ENCODE assay signal across 14 cellular contexts in genomic region chr16:10600792-10601443, GRCh38. TPM values are rescaled to one million over a fixed set of nuclear protein-coding genes. Genes with fewer than 3 reads are reported as not detected.
DNase-seq lines count a peak whose midpoint lies in the region; ATAC-seq, FAIRE-seq and TF ChIP-seq lines count a peak whose summit lies in the region.
"Had no signal": no experiment of that assay in that cellular context is flagged by ENCODE, and none has a peak within 500 bp of the region (broad histone marks: within the 10 kb centered on the region; RNA-seq: fewer than 3 reads in every experiment).

No MANE protein-coding gene starts in this region.

- intact Hi-C loops in activated CD4-positive, alpha-beta memory T cell treated with anti-CD3 and anti-CD28 coated beads for 36 hours (cut with micrococcal nuclease) = no loop called here

- H3K27me3 Mint-ChIP-seq in stimulated activated naive CD8-positive, alpha-beta T cell treated with anti-CD3 and anti-CD28 coated beads, Interleukin-15, amount 100 ng/mL, for 72 hours = peaks cover 10% of the 10 kb centered on the region
- peaks cover 40% of the 10 kb centered on the region for H3K27me3 Mint-ChIP-seq in astrocyte (ENCODE audit: low read depth, unreplicated experiment)
- H3K27me3 Mint-ChIP-seq in activated CD4-positive, alpha-beta memory T cell treated with anti-CD3 and anti-CD28 coated beads for 36 hours = peaks cover 11% of the 10 kb centered on the region

- no peak overlapping the region for H3K4me3 Mint-ChIP-seq in stimulated activated naive CD8-positive, alpha-beta T cell treated with anti-CD3 and anti-CD28 coated beads, Interleukin-15, amount 100 ng/mL, for 72 hours
- no peak overlapping the region for H3K4me3 Mint-ChIP-seq in astrocyte (ENCODE audit: unreplicated experiment)
- H3K4me3 Mint-ChIP-seq in activated CD4-positive, alpha-beta memory T cell treated with anti-CD3 and anti-CD28 coated beads for 36 hours = no peak overlapping the region
- H3K4me3 Mint-ChIP-seq: activated CD8-positive, alpha-beta T cell treated with anti-CD3 and anti-CD28 coated beads, Interleukin-2, amount 10 ng/mL, durations not matched to agents 7 days and 5 days had no signal

- TF ChIP-seq CTCF in astrocyte (IDR thresholded peaks at IDR 0.05; ENCODE audit: insufficient read depth, low read depth, low read length) (no peak), keratinocyte (optimal IDR thresholded peaks at IDR 0.05 in 1 of 3, IDR thresholded peaks at IDR 0.05 in 1 of 3, conservative IDR thresholded peaks at IDR 0.05 in 1 of 3; ENCODE audit: extremely low read depth in 1 of 3, insufficient read depth in 2 of 3, low read length in 3 of 3) (no peak), smooth muscle cell (IDR thresholded peaks at IDR 0.05; ENCODE audit: borderline replicate concordance, insufficient read depth, poor library complexity, severe bottlenecking) (no peak)

- no peak overlapping the region for H3K27ac ChIP-seq in astrocyte (ENCODE audit: low read depth, low read length)
- H3K27ac ChIP-seq in keratinocyte (ENCODE audit: control insufficient read depth, insufficient read depth, low read length) = no peak overlapping the region
- H3K27ac ChIP-seq in smooth muscle cell (ENCODE audit: low read depth) = no peak overlapping the region
- H3K27ac ChIP-seq: gastrocnemius medialis, PC-9 had no signal

- H2AFZ ChIP-seq in astrocyte (ENCODE audit: low read depth, low read length) = no peak overlapping the region
- H2AFZ ChIP-seq in keratinocyte (ENCODE audit: control insufficient read depth, low read length) = peak overlapping the region; percentile 5
- H2AFZ ChIP-seq in smooth muscle cell (ENCODE audit: low read depth) = no peak overlapping the region
- H2AFZ ChIP-seq: PC-9 had no signal

- H3K4me1 Mint-ChIP-seq in stimulated activated naive CD8-positive, alpha-beta T cell treated with anti-CD3 and anti-CD28 coated beads, Interleukin-15, amount 100 ng/mL, for 72 hours = no peaks in the 10 kb centered on the region
- peaks cover 2% of the 10 kb centered on the region for H3K4me1 Mint-ChIP-seq in astrocyte (ENCODE audit: low read depth, unreplicated experiment)
- no peaks in the 10 kb centered on the region for H3K4me1 Mint-ChIP-seq in activated CD4-positive, alpha-beta memory T cell treated with anti-CD3 and anti-CD28 coated beads for 36 hours (ENCODE audit: low read depth)

- 57% methylated on average over 12 of the region's 12 CpGs for WGBS in smooth muscle cell (ENCODE audit: low lambda C conversion rate)

- POLR2A ChIA-PET in activated CD4-positive, alpha-beta memory T cell treated with anti-CD3 and anti-CD28 coated beads for 36 hours (lab: Charles Lee) = no interaction called here

- H3K27me3 ChIP-seq in astrocyte (ENCODE audit: insufficient read depth, low read length) (peaks cover 9% of the 10 kb centered on the region), keratinocyte (ENCODE audit: control insufficient read depth, extremely low read depth, insufficient read depth, low read length) (peaks cover 4% of the 10 kb centered on the region), smooth muscle cell (ENCODE audit: low read depth) (peaks cover 9% of the 10 kb centered on the region)
- H3K27me3 ChIP-seq: gastrocnemius medialis had no signal

- H3K4me1 ChIP-seq in astrocyte (ENCODE audit: insufficient read depth, low read length) (no peaks in the 10 kb centered on the region), keratinocyte (ENCODE audit: control insufficient read depth, extremely low read depth, insufficient read depth, low read length) (peaks cover 10% of the 10 kb centered on the region), smooth muscle cell (ENCODE audit: low read depth) (no peaks in the 10 kb centered on the region)
- H3K4me1 ChIP-seq: gastrocnemius medialis had no signal

- no peak overlapping the region for H3K9ac ChIP-seq in astrocyte (ENCODE audit: low read length)
- no peak overlapping the region for H3K9ac ChIP-seq in keratinocyte (ENCODE audit: control insufficient read depth, extremely low read depth, insufficient read depth, low read length)
- H3K9ac ChIP-seq in smooth muscle cell (ENCODE audit: low read depth) = no peak overlapping the region

- H3F3A ChIP-seq in smooth muscle cell (ENCODE audit: low read depth) = no peaks in the 10 kb centered on the region

- no peak for DNase-seq in stimulated activated naive CD8-positive, alpha-beta T cell treated with anti-CD3 and anti-CD28 coated beads, Interleukin-15, amount 100 ng/mL, for 72 hours
- no peak for DNase-seq in stimulated activated naive CD8-positive, alpha-beta T cell treated with anti-CD3 and anti-CD28 coated beads, Interleukin-15, Interleukin-2, amounts not matched to agents 100 U/mL and 50 U/mL, for 24 hours
- DNase-seq in astrocyte (ENCODE audit: low read depth) (peak; percentile 48), keratinocyte (ENCODE audit: low read depth, low spot score) (no peak), UCSD-AML1 (lab: John Stamatoyannopoulos, UW; ENCODE audit: unreplicated experiment) (no peak), smooth muscle cell (lab: John Stamatoyannopoulos, UW; ENCODE audit: unreplicated experiment) (no peak), mucosa of gallbladder (ENCODE audit: low spot score) (no peak)
- DNase-seq in activated CD4-positive, alpha-beta memory T cell treated with anti-CD3 and anti-CD28 coated beads for 36 hours = no peak
- DNase-seq: activated CD8-positive, alpha-beta T cell treated with anti-CD3 and anti-CD28 coated beads, Interleukin-2, amount 10 ng/mL, durations not matched to agents 7 days and 5 days; DND-41; gastrocnemius medialis; PC-9 had no signal

- H4K20me1 ChIP-seq in astrocyte (ENCODE audit: insufficient read depth, low read length) (no peaks in the 10 kb centered on the region), keratinocyte (ENCODE audit: control insufficient read depth, extremely low read depth, insufficient read depth, low read length) (no peaks in the 10 kb centered on the region), smooth muscle cell (ENCODE audit: low read depth) (no peaks in the 10 kb centered on the region)

- no peaks in the 10 kb centered on the region for H3K9me3 Mint-ChIP-seq in stimulated activated naive CD8-positive, alpha-beta T cell treated with anti-CD3 and anti-CD28 coated beads, Interleukin-15, amount 100 ng/mL, for 72 hours
- no peaks in the 10 kb centered on the region for H3K9me3 Mint-ChIP-seq in astrocyte (ENCODE audit: unreplicated experiment)
- H3K9me3 Mint-ChIP-seq in activated CD4-positive, alpha-beta memory T cell treated with anti-CD3 and anti-CD28 coated beads for 36 hours = no peaks in the 10 kb centered on the region
- H3K9me3 Mint-ChIP-seq: activated naive CD4-positive, alpha-beta T cell treated with anti-CD3 and anti-CD28 coated beads, Interleukin-2, amount 50 U/mL, for 72 hours had no signal

- H3K4me2 ChIP-seq in astrocyte (ENCODE audit: low read length) (no peak overlapping the region), keratinocyte (ENCODE audit: control insufficient read depth, extremely low read depth, insufficient read depth, low read depth, low read length) (peak overlapping the region; percentile 31), smooth muscle cell (no peak overlapping the region)
- H3K4me2 ChIP-seq: PC-9 had no signal

- H3K9me3 ChIP-seq in astrocyte (ENCODE audit: insufficient read depth, low read depth, low read length) (no peaks in the 10 kb centered on the region), keratinocyte (ENCODE audit: control insufficient read depth, low read depth, low read length) (no peaks in the 10 kb centered on the region), smooth muscle cell (replicated peaks; ENCODE audit: low read depth) (no peaks in the 10 kb centered on the region)
- H3K9me3 ChIP-seq: gastrocnemius medialis had no signal

- H3K36me3 ChIP-seq in astrocyte (ENCODE audit: insufficient read depth, low read length) (no peaks in the 10 kb centered on the region), keratinocyte (ENCODE audit: control insufficient read depth in 2 of 2, extremely low read depth in 1 of 2, insufficient read depth in 2 of 2, low read length in 2 of 2) (no peaks in the 10 kb centered on the region), smooth muscle cell (ENCODE audit: low read depth) (no peaks in the 10 kb centered on the region)
- H3K36me3 ChIP-seq: gastrocnemius medialis had no signal

- no peaks in the 10 kb centered on the region for H3K36me3 Mint-ChIP-seq in astrocyte (ENCODE audit: low read depth, unreplicated experiment)
- no peaks in the 10 kb centered on the region for H3K36me3 Mint-ChIP-seq in activated CD4-positive, alpha-beta memory T cell treated with anti-CD3 and anti-CD28 coated beads for 36 hours
- H3K36me3 Mint-ChIP-seq: activated naive CD4-positive, alpha-beta T cell treated with anti-CD3 and anti-CD28 coated beads, Interleukin-2, amount 50 U/mL, for 72 hours had no signal

- dilution Hi-C loops in keratinocyte (cut with MboI; ENCODE audit: extremely low pct_ligation_motif_present, low sequenced_read_pairs) = no loop called here

- H3K27ac Mint-ChIP-seq in stimulated activated naive CD8-positive, alpha-beta T cell treated with anti-CD3 and anti-CD28 coated beads, Interleukin-15, amount 100 ng/mL, for 72 hours = no peak overlapping the region
- H3K27ac Mint-ChIP-seq in astrocyte (ENCODE audit: unreplicated experiment) = no peak overlapping the region
- no peak overlapping the region for H3K27ac Mint-ChIP-seq in activated CD4-positive, alpha-beta memory T cell treated with anti-CD3 and anti-CD28 coated beads for 36 hours
- H3K27ac Mint-ChIP-seq: activated CD8-positive, alpha-beta T cell treated with anti-CD3 and anti-CD28 coated beads, Interleukin-2, amount 10 ng/mL, durations not matched to agents 7 days and 5 days; activated naive CD4-positive, alpha-beta T cell treated with anti-CD3 and anti-CD28 coated beads, Interleukin-2, amount 50 U/mL, for 72 hours had no signal

- FAIRE-seq in astrocyte (lab: Jason Lieb, UNC) (no peak), keratinocyte (lab: Jason Lieb, UNC) (no peak)
- FAIRE-seq: colon had no signal

- H3K79me2 ChIP-seq in astrocyte (ENCODE audit: insufficient read depth, low read length) (no peaks in the 10 kb centered on the region), keratinocyte (ENCODE audit: control insufficient read depth, insufficient read depth, low read length) (no peaks in the 10 kb centered on the region), smooth muscle cell (ENCODE audit: low read depth) (no peaks in the 10 kb centered on the region)

- no peaks in the 10 kb centered on the region for H3K9me1 ChIP-seq in keratinocyte (ENCODE audit: control insufficient read depth, extremely low read depth, insufficient read depth, low read length)

- ATAC-seq in stimulated activated naive CD8-positive, alpha-beta T cell treated with anti-CD3 and anti-CD28 coated beads, Interleukin-15, amount 100 ng/mL, for 72 hours = peak; percentile 40
- no peak for ATAC-seq in stimulated activated naive CD8-positive, alpha-beta T cell treated with anti-CD3 and anti-CD28 coated beads, Interleukin-15, Interleukin-2, amounts not matched to agents 100 U/mL and 50 U/mL, for 24 hours
- ATAC-seq: activated CD8-positive, alpha-beta T cell treated with anti-CD3 and anti-CD28 coated beads, Interleukin-2, amount 10 ng/mL, durations not matched to agents 7 days and 5 days; gastrocnemius medialis had no signal

- H3K4me3 ChIP-seq in astrocyte (ENCODE audit: insufficient read depth, low read depth, low read length) (no peak overlapping the region), keratinocyte (ENCODE audit: control insufficient read depth in 2 of 3, extremely low read depth in 1 of 3, insufficient read depth in 2 of 3, low read depth in 1 of 3, low read length in 3 of 3) (no peak overlapping the region), smooth muscle cell (no peak overlapping the region)
- H3K4me3 ChIP-seq: gastrocnemius medialis, PC-9 had no signal

- CTCF ChIA-PET in activated CD4-positive, alpha-beta memory T cell treated with anti-CD3 and anti-CD28 coated beads for 36 hours (lab: Charles Lee) = no interaction called here

RNA-seq across cellular contexts. Expression of gene EMP2, which starts 20.5 kb away (rescaled TPM):
- total RNA-seq in astrocyte (1.7 and 2.3 TPM in 2 replicates), smooth muscle cell (3.9 and 4.6 TPM in 2 replicates), mucosa of gallbladder (38.3 TPM)
- polyA plus RNA-seq in keratinocyte (14.7 to 19.6 TPM (median 19.1 TPM) in 3 replicates), smooth muscle cell (20.7 and 23.8 TPM in 2 replicates)
- 7.7 TPM for polyA plus RNA-seq in keratinocyte (2011; ENCODE audit: low read depth)
- 5.5 and 9.0 TPM in 2 replicates for polyA plus RNA-seq in keratinocyte (2011; cell fraction: cytosol; rRNA removed)
- 9.6 and 10.0 TPM in 2 replicates for polyA plus RNA-seq in keratinocyte (2011; cell fraction: nucleus; rRNA removed)
- 19.2 and 19.8 TPM in 2 replicates for polyA plus RNA-seq in keratinocyte (2012; ENCODE audit: low replicate concordance)
- 33.1 to 37.7 TPM (median 37.6 TPM) in 3 replicates for polyA minus RNA-seq in keratinocyte
- 5.4 TPM for polyA minus RNA-seq in keratinocyte (2011; cell fraction: cytosol; rRNA and poly(A)+ RNA removed)
- 5.2 and 6.7 TPM in 2 replicates for polyA minus RNA-seq in keratinocyte (2011; cell fraction: nucleus; rRNA and poly(A)+ RNA removed)
- not detected for total RNA-seq in activated CD4-positive, alpha-beta memory T cell treated with anti-CD3 and anti-CD28 coated beads for 36 hours
- total RNA-seq: activated CD8-positive, alpha-beta T cell treated with anti-CD3 and anti-CD28 coated beads, Interleukin-2, amount 10 ng/mL, durations not matched to agents 7 days and 5 days; activated naive CD4-positive, alpha-beta T cell treated with anti-CD3 and anti-CD28 coated beads, Interleukin-2, amount 50 U/mL, for 72 hours had no signal
